Comparison of ENCODE assay signal across 10 cellular contexts in genomic region chr5:115549154-115549553, GRCh38. TPM values are rescaled to one million over a fixed set of nuclear protein-coding genes. Genes with fewer than 3 reads are reported as not detected.
DNase-seq lines count a peak whose midpoint lies in the region; ATAC-seq and TF ChIP-seq lines count a peak whose summit lies in the region.
"Had no signal": no experiment of that assay in that cellular context is flagged by ENCODE, and none has a peak within 500 bp of the region (broad histone marks: within the 10 kb centered on the region; RNA-seq: fewer than 3 reads in every experiment).

No MANE protein-coding gene starts in this region.

- no peak overlapping the region for H3K4me3 ChIP-seq in GM06990 (replicated peaks; ENCODE audit: low read depth, low read length)

- H3K36me3 ChIP-seq in GM06990 (ENCODE audit: control insufficient read depth, insufficient read depth, low read length) = no peaks in the 10 kb centered on the region

- peak; percentile 54 for TF ChIP-seq CTCF in GM06990 (IDR thresholded peaks at IDR 0.05; ENCODE audit: insufficient read depth, low read length, poor library complexity, severe bottlenecking)

- ATAC-seq in GM21786 (IDR thresholded peaks at IDR 0.05; ENCODE audit: unreplicated experiment) (peak; percentile 23), Right ventricle myocardium superior (ENCODE audit: poor library complexity) (no peak), Right ventricle myocardium inferior (no peak)

- no peaks in the 10 kb centered on the region for H3K27me3 ChIP-seq in GM06990 (replicated peaks; ENCODE audit: control insufficient read depth, insufficient read depth, low read length)

- DNase-seq in GM06990 (ENCODE audit: extremely low read depth, insufficient read length) = peak; percentile 34
- peak; percentile 33 for DNase-seq in SW480 (ENCODE audit: low spot score)
- peak; percentile 50 for DNase-seq in iPS-NIHi11 (ENCODE audit: low spot score)
- DNase-seq in ureter (ENCODE audit: low spot score) = no peak
- no peak for DNase-seq in Right ventricle myocardium superior
- DNase-seq in NCI-H2227 treated with DMSO at 0.1 percent for 48 hours (lab: John Stamatoyannopoulos, UW) = no peak
- no peak for DNase-seq in Right ventricle myocardium inferior (ENCODE audit: missing footprints)
- DNase-seq: activated CD4-positive, alpha-beta memory T cell treated with anti-CD3 and anti-CD28 coated beads for 36 hours; NCI-H510A had no signal

- intact Hi-C loops in Right ventricle myocardium superior (cut with DNase I) = loop anchor here (10.0 kb wide), 1 partner anchor 174 kb away; no protein-coding TSS in a partner anchor
- intact Hi-C loops in Right ventricle myocardium inferior (cut with DNase I) = no loop called here

RNA-seq across cellular contexts. Expression of gene FEM1C, which starts 4.6 kb away (rescaled TPM):
- total RNA-seq in ureter (19.1 TPM), Right ventricle myocardium superior (46.8 TPM), Right ventricle myocardium inferior (46.9 TPM)

RNA-seq across cellular contexts. Expression of gene TICAM2, which starts 53.1 kb away (rescaled TPM):
- total RNA-seq in ureter (2.8 TPM), Right ventricle myocardium superior (2.7 TPM), Right ventricle myocardium inferior (3.3 TPM)

Comparison
In these comparisons a context has a peak if more than half of its experiments do, and no peak if none do; other contexts are left out.
1. DNase-seq: peak in GM06990 (single experiment), SW480 (single experiment) and iPS-NIHi11 (single experiment); none in ureter (single experiment), Right ventricle myocardium superior (single experiment), NCI-H2227 treated with DMSO at 0.1 percent for 48 hours (single experiment) and Right ventricle myocardium inferior (single experiment).